18 cellular contexts compared by ENCODE assay signal in genomic region chr4:2132438-2132837, GRCh38.
DNase-seq lines count a peak whose midpoint lies in the region; ATAC-seq, FAIRE-seq and TF ChIP-seq lines count a peak whose summit lies in the region.
"Had no signal": no experiment of that assay in that cellular context is flagged by ENCODE, and none has a peak within 500 bp of the region (broad histone marks: within the 10 kb centered on the region; RNA-seq: fewer than 3 reads in every experiment).

No MANE protein-coding gene starts in this region.

- H2AFZ ChIP-seq in GM23248 (no peak overlapping the region), GM12878 (ENCODE audit: control insufficient read depth, low read depth, low read length) (no peak overlapping the region)

- H3K4me2 ChIP-seq in GM23248 (ENCODE audit: unreplicated experiment): no peak overlapping the region
- H3K4me2 ChIP-seq in GM12878 (ENCODE audit: control insufficient read depth, insufficient read depth): no peak overlapping the region

- H3K79me2 ChIP-seq in GM23248 (ENCODE audit: insufficient read depth) (no peaks in the 10 kb centered on the region), GM12878 (ENCODE audit: control insufficient read depth, insufficient read depth, low read length) (no peaks in the 10 kb centered on the region)

- no peak overlapping the region for H3K27ac ChIP-seq in GM23248
- no peak overlapping the region for H3K27ac ChIP-seq in GM12878 (ENCODE audit: control insufficient read depth, insufficient read depth)
- H3K27ac ChIP-seq in WERI-Rb-1: no peak overlapping the region
- H3K27ac ChIP-seq: SJSA1 had no signal

- DNase-seq in DMS53 (lab: John Stamatoyannopoulos, UW) (peak; percentile 60), GM23248 (peak; percentile 20), NCI-H226 (peak; percentile 9), GM12878 (ENCODE audit: low read depth, low spot score) (no peak), NCI-H2081 treated with DMSO at 0.1 percent for 48 hours (lab: John Stamatoyannopoulos, UW) (no peak), WERI-Rb-1 (no peak)
- DNase-seq: Caco-2, DMS79, GOT3, Karpas-422, NCI-H1105 treated with DMSO at 0.1 percent for 48 hours, NCI-H1694 treated with DMSO at 0.1 percent for 48 hours, NCI-H2171, NCI-H446 treated with DMSO at 0.1 percent for 48 hours, PC-3, SW 1271 had no signal

- TF ChIP-seq POLR2A in GM12878 (IDR thresholded peaks at IDR 0.05; ENCODE audit: low read depth, low read length): no peak

- no peak overlapping the region for H3K4me3 ChIP-seq in GM23248
- H3K4me3 ChIP-seq in GM12878: no peak overlapping the region
- H3K4me3 ChIP-seq in WERI-Rb-1 (ENCODE audit: low read depth, low read length): no peak overlapping the region
- H3K4me3 ChIP-seq: SJSA1 had no signal

- H3K9me2 ChIP-seq in GM23248 (ENCODE audit: insufficient read depth): no peaks in the 10 kb centered on the region

- TF ChIP-seq CTCF in GM12878 (IDR thresholded peaks at IDR 0.05 in 2 of 3, conservative IDR thresholded peaks at IDR 0.05 in 1 of 3; ENCODE audit: control insufficient read depth in 2 of 3, extremely low read depth in 1 of 3, insufficient read depth in 1 of 3, low read depth in 3 of 3, low read length in 3 of 3): no peak
- TF ChIP-seq CTCF in WERI-Rb-1 (IDR thresholded peaks at IDR 0.05; ENCODE audit: low read depth, low read length): no peak

- RAD21 ChIA-PET in GM12878 (lab: Charles Lee; ENCODE audit: unreplicated experiment): interaction anchor here (1.0 kb wide), 1 partner anchor 9 kb away, joined by 6 read pairs; no protein-coding TSS in a partner anchor

- no peaks in the 10 kb centered on the region for H3F3A ChIP-seq in GM23248 (ENCODE audit: insufficient read depth)

- no peaks in the 10 kb centered on the region for H4K20me1 ChIP-seq in GM23248 (ENCODE audit: insufficient read depth)
- no peaks in the 10 kb centered on the region for H4K20me1 ChIP-seq in GM12878 (ENCODE audit: control insufficient read depth, insufficient read depth)

- ATAC-seq in GM12878: no peak
- no peak for ATAC-seq in GM21423 (IDR thresholded peaks at IDR 0.05; ENCODE audit: unreplicated experiment)
- ATAC-seq: PC-3 had no signal

- no peaks in the 10 kb centered on the region for H3K36me3 ChIP-seq in GM23248 (ENCODE audit: low read depth)
- no peaks in the 10 kb centered on the region for H3K36me3 ChIP-seq in GM12878 (ENCODE audit: control insufficient read depth in 2 of 2, insufficient read depth in 2 of 2, low read length in 1 of 2)
- no peaks in the 10 kb centered on the region for H3K36me3 ChIP-seq in WERI-Rb-1
- H3K36me3 ChIP-seq: SJSA1 had no signal

- CTCF ChIA-PET in GM12878 (lab: Yijun Ruan, JAX): interaction anchor here (0.7 kb wide), 1 partner anchor 9 kb away, joined by 3 read pairs; no protein-coding TSS in a partner anchor

- no TSS peak for BruUV-seq in GM12878 (replicated peaks; lab: Mats Ljungman, UMichigan)

- SMC1A ChIA-PET in GM12878 (lab: Charles Lee; ENCODE audit: uncharacterized antibody, unreplicated experiment): no interaction called here

- H3K9me3 ChIP-seq in GM23248 (ENCODE audit: low read depth) (no peaks in the 10 kb centered on the region), GM12878 (replicated peaks; ENCODE audit: control insufficient read depth, insufficient read depth, low read length) (peaks cover 3% of the 10 kb centered on the region; the same call in 2 of the 3 replicates), WERI-Rb-1 (ENCODE audit: severe bottlenecking) (peaks cover 12% of the 10 kb centered on the region)
- H3K9me3 ChIP-seq: SJSA1 had no signal

- H3K27me3 ChIP-seq in GM23248 (replicated peaks; ENCODE audit: insufficient read depth) (no peaks in the 10 kb centered on the region), GM12878 (replicated peaks in 1 of 2; ENCODE audit: control insufficient read depth in 2 of 2, insufficient read depth in 2 of 2, low read length in 1 of 2) (no peaks in the 10 kb centered on the region), WERI-Rb-1 (ENCODE audit: insufficient read depth, low read depth, severe bottlenecking) (no peaks in the 10 kb centered on the region)
- H3K27me3 ChIP-seq: SJSA1 had no signal

- H3K4me1 ChIP-seq in GM23248 (ENCODE audit: insufficient read depth) (no peaks in the 10 kb centered on the region), GM12878 (ENCODE audit: control insufficient read depth, insufficient read depth, low read length) (no peaks in the 10 kb centered on the region)
- H3K4me1 ChIP-seq: Caco-2, SJSA1 had no signal

- POLR2A ChIA-PET in GM12878 (lab: Charles Lee): no interaction called here

- intact Hi-C loops in GM12878 (cut with micrococcal nuclease; ENCODE audit: unreplicated experiment): no loop called here

- H3K9ac ChIP-seq in GM23248 (no peak overlapping the region), GM12878 (ENCODE audit: control insufficient read depth, insufficient read depth, low read length) (no peak overlapping the region)

- no peak for TF ChIP-seq EP300 in GM12878 (IDR thresholded peaks at IDR 0.05; ENCODE audit: borderline replicate concordance in 1 of 2, control insufficient read depth in 1 of 2, low read depth in 2 of 2, low read length in 2 of 2)

- FAIRE-seq in GM12878 (lab: Jason Lieb, UNC): no peak

- TF ChIP-seq RAD21 in GM12878 (IDR thresholded peaks at IDR 0.05; ENCODE audit: insufficient read depth, low read depth, low read length): no peak

- in situ Hi-C loops in GM23248 (cut with MboI) (no loop called here), GM12878 (cut with MboI) (no loop called here)

TF ChIP-seq in GM12878, 131 proteins besides CTCF, POLR2A, EP300 and RAD21:
- no peak for TF ChIP-seq PAX5 (IDR thresholded peaks at IDR 0.05; ENCODE audit: borderline replicate concordance, low read depth, low read length)
- TF ChIP-seq SPI1 (IDR thresholded peaks at IDR 0.05; ENCODE audit: borderline replicate concordance, insufficient read depth, low read depth, low read length): no peak
- TF ChIP-seq CBX5 (IDR thresholded peaks at IDR 0.05; ENCODE audit: low read depth): peak; percentile 97

Comparison
In these comparisons a context has a peak if more than half of its experiments do, and no peak if none do; other contexts are left out.
1. DNase-seq: peak in DMS53 (single experiment), GM23248 (single experiment) and NCI-H226 (single experiment); none in GM12878 (single experiment), NCI-H2081 treated with DMSO at 0.1 percent for 48 hours (single experiment) and WERI-Rb-1 (single experiment).